Comparison of ENCODE assay signal across 8 cellular contexts in genomic region chr6:16322666-16323312, GRCh38.
DNase-seq lines count a peak whose midpoint lies in the region; ATAC-seq and TF ChIP-seq lines count a peak whose summit lies in the region.

No MANE protein-coding gene starts in this region.

- no peaks in the 10 kb centered on the region for H3K79me2 ChIP-seq in HCT116 (ENCODE audit: insufficient read depth, low read length)

- peak overlapping the region; percentile 71 for H3K4me3 Mint-ChIP-seq in central memory CD8-positive, alpha-beta T cell

- CTCF ChIA-PET in HCT116 (lab: Charles Lee) = interaction anchor here (1.2 kb wide), 1 partner anchor 9 kb away, joined by 4 read pairs; no protein-coding TSS in a partner anchor

- ATAC-seq in HCT116 = no peak
- ATAC-seq in central memory CD8-positive, alpha-beta T cell (replicated peaks; ENCODE audit: extremely low read depth, poor library complexity, severe bottlenecking) = peak; percentile 74

- H3K4me2 ChIP-seq in HCT116 (ENCODE audit: low read length) = peak overlapping the region; percentile 33

- no peak overlapping the region for H2AFZ ChIP-seq in HCT116 (ENCODE audit: low read depth, low read length, poor library complexity, severe bottlenecking)

- H3K27ac Mint-ChIP-seq in central memory CD8-positive, alpha-beta T cell (ENCODE audit: low read depth) = peak overlapping the region; percentile 95

- H3K9me3 ChIP-seq in HCT116 (ENCODE audit: control insufficient read depth in 1 of 2, insufficient read depth in 1 of 2, low read depth in 1 of 2, low read length in 2 of 2) (no peaks in the 10 kb centered on the region), mesodermal cell (ENCODE audit: control insufficient read depth, low read length) (peaks cover 5% of the 10 kb centered on the region)

- H3K9me3 Mint-ChIP-seq in central memory CD8-positive, alpha-beta T cell = no peaks in the 10 kb centered on the region

- H3K4me3 ChIP-seq in HCT116 (replicated peaks in 1 of 2; ENCODE audit: low read depth in 1 of 2, low read length in 2 of 2) = no peak overlapping the region
- no peak overlapping the region for H3K4me3 ChIP-seq in mesodermal cell (ENCODE audit: extremely low read depth, insufficient read depth, low read length, poor library complexity, severe bottlenecking)

- H3K4me1 ChIP-seq in HCT116 (ENCODE audit: control insufficient read depth in 1 of 2, insufficient read depth in 2 of 2, low read length in 2 of 2) (peaks cover 48 to 64% of the 10 kb centered on the region in 2 experiments), mesodermal cell (ENCODE audit: control insufficient read depth, insufficient read depth, low read length, poor library complexity, severe bottlenecking) (peaks cover 40% of the 10 kb centered on the region)

- TF ChIP-seq POLR2A in HCT116 (IDR thresholded peaks at IDR 0.05; ENCODE audit: borderline replicate concordance, extremely low read depth, insufficient read depth, insufficient read length) = no peak

- H3K4me1 Mint-ChIP-seq in central memory CD8-positive, alpha-beta T cell = peaks cover 69% of the 10 kb centered on the region

- H3K9me2 ChIP-seq in HCT116 (ENCODE audit: insufficient read depth) = no peaks in the 10 kb centered on the region

- BruUV-seq in HCT116 (replicated peaks; lab: Mats Ljungman, UMichigan) = no TSS peak

- TF ChIP-seq CTCF in GM10266 (IDR thresholded peaks at IDR 0.05; ENCODE audit: control insufficient read depth, insufficient read depth, low read depth, missing control alignments) (no peak), HCT116 (IDR thresholded peaks at IDR 0.05 in 2 of 3, conservative IDR thresholded peaks at IDR 0.05 in 1 of 3; ENCODE audit: borderline replicate concordance in 1 of 3, insufficient read depth in 1 of 3, low read depth in 2 of 3, low read length in 2 of 3) (no peak)

- H3K27me3 ChIP-seq in HCT116 (ENCODE audit: insufficient read depth, low read length) = no peaks in the 10 kb centered on the region

- DNase-seq in GM10266 (ENCODE audit: extremely low spot score) (peak; percentile 81), HCT116 (ENCODE audit: low read depth, low spot score) (no peak), NCI-H1417 (lab: John Stamatoyannopoulos, UW) (peak; percentile 64 to 90 (median 73)), NCI-H2227 (lab: John Stamatoyannopoulos, UW; ENCODE audit: unreplicated experiment) (no peak)
- peak; percentile 54 for DNase-seq in activated CD4-positive, CD25-positive, alpha-beta regulatory T cell treated with anti-CD3 and anti-CD28 coated beads, Interleukin-2, amount 50 U/mL, for 16 hours (ENCODE audit: low read depth, low spot score)
- peak; percentile 47 to 83 for DNase-seq in central memory CD8-positive, alpha-beta T cell (ENCODE audit: low spot score in 2 of 2)
- peak; percentile 64 to 70 for DNase-seq in stimulated activated CD8-positive, alpha-beta memory T cell treated with anti-CD3 and anti-CD28 coated beads, Interleukin-15, amount 100 ng/mL, for 48 hours (ENCODE audit: low read depth in 2 of 2)

- RAD21 ChIA-PET in HCT116 (lab: Charles Lee; ENCODE audit: low non-redundant PET in 1 of 2, low total read pairs in 2 of 2, uncharacterized antibody in 2 of 2, unreplicated experiment in 2 of 2) = no interaction called here

- intact Hi-C loops in HCT116 (cut with micrococcal nuclease) = no loop called here

- POLR2A ChIA-PET in HCT116 (lab: Charles Lee) = no interaction called here

- no peak for TF ChIP-seq RAD21 in HCT116 (IDR thresholded peaks at IDR 0.05; ENCODE audit: low read depth)

- H3K27me3 Mint-ChIP-seq in central memory CD8-positive, alpha-beta T cell = no peaks in the 10 kb centered on the region

- H4K20me1 ChIP-seq in HCT116 (ENCODE audit: insufficient read depth) = no peaks in the 10 kb centered on the region

- no peak overlapping the region for H3K27ac ChIP-seq in HCT116 (ENCODE audit: low read depth, low read length)
- peak overlapping the region; percentile 53 for H3K27ac ChIP-seq in mesodermal cell (ENCODE audit: low read depth, low read length, severe bottlenecking)

- WGBS in mesodermal cell (ENCODE audit: insufficient coverage in 2 of 2), 2 experiments = 69 to 81% methylated on average over 6 to 8 of the region's 11 CpGs

- H3K36me3 Mint-ChIP-seq in central memory CD8-positive, alpha-beta T cell (ENCODE audit: insufficient read depth) = peaks cover 33% of the 10 kb centered on the region

- H3K36me3 ChIP-seq in HCT116 (ENCODE audit: control insufficient read depth in 1 of 2, insufficient read depth in 2 of 2, low read length in 2 of 2) (no peaks in the 10 kb centered on the region), mesodermal cell (ENCODE audit: control insufficient read depth, insufficient read depth, low read length) (peaks cover 23% of the 10 kb centered on the region)

- H3K9ac ChIP-seq in HCT116 (ENCODE audit: low read length) = no peak overlapping the region

TF ChIP-seq in HCT116, 20 proteins besides CTCF, POLR2A, EP300 and RAD21:
- TF ChIP-seq FOSL1 (IDR thresholded peaks at IDR 0.05; ENCODE audit: low read depth) (no peak), EZH2 (IDR thresholded peaks at IDR 0.05) (no peak), JUND (IDR thresholded peaks at IDR 0.05) (no peak), EGR1 (IDR thresholded peaks at IDR 0.05; ENCODE audit: low read depth) (no peak), TCF7L2 (IDR thresholded peaks at IDR 0.05; ENCODE audit: borderline replicate concordance, extremely low read depth, insufficient read depth, insufficient read length) (no peak), EZH2phosphoT487 (IDR thresholded peaks at IDR 0.05; ENCODE audit: borderline replicate concordance) (no peak), YY1 (IDR thresholded peaks at IDR 0.05; ENCODE audit: extremely low read depth, insufficient replicate concordance, low read depth, low read length) (no peak), SP1 (IDR thresholded peaks at IDR 0.05; ENCODE audit: low read depth) (no peak), ELF1 (IDR thresholded peaks at IDR 0.05; ENCODE audit: borderline replicate concordance, low read depth) (no peak), ZNF274 (IDR thresholded peaks at IDR 0.05; ENCODE audit: low read depth, low read length) (no peak), SRF (IDR thresholded peaks at IDR 0.05; ENCODE audit: low read depth) (no peak), ZFX (IDR thresholded peaks at IDR 0.05) (no peak), CBX3 (IDR thresholded peaks at IDR 0.05; ENCODE audit: low read depth) (no peak), SIN3A (IDR thresholded peaks at IDR 0.05; ENCODE audit: low read depth) (no peak), MAX (IDR thresholded peaks at IDR 0.05) (no peak), REST (IDR thresholded peaks at IDR 0.05; ENCODE audit: low read depth) (no peak), POLR2AphosphoS5 (IDR thresholded peaks at IDR 0.05; ENCODE audit: low read depth, low read length) (no peak), ATF3 (IDR thresholded peaks at IDR 0.05) (no peak), CEBPB (IDR thresholded peaks at IDR 0.05; ENCODE audit: low read depth) (no peak)
- TF ChIP-seq, protein P1, sequence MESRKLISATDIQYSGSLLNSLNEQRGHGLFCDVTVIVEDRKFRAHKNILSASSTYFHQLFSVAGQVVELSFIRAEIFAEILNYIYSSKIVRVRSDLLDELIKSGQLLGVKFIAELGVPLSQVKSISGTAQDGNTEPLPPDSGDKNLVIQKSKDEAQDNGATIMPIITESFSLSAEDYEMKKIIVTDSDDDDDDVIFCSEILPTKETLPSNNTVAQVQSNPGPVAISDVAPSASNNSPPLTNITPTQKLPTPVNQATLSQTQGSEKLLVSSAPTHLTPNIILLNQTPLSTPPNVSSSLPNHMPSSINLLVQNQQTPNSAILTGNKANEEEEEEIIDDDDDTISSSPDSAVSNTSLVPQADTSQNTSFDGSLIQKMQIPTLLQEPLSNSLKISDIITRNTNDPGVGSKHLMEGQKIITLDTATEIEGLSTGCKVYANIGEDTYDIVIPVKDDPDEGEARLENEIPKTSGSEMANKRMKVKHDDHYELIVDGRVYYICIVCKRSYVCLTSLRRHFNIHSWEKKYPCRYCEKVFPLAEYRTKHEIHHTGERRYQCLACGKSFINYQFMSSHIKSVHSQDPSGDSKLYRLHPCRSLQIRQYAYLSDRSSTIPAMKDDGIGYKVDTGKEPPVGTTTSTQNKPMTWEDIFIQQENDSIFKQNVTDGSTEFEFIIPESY (IDR thresholded peaks at IDR 0.05; ENCODE audit: extremely low read depth, insufficient replicate concordance, low read length) = no peak

Comparison
In these comparisons a context has a peak if more than half of its experiments do, and no peak if none do; other contexts are left out.
1. DNase-seq: peak in GM10266 (single experiment), NCI-H1417 (3 of 3), activated CD4-positive, CD25-positive, alpha-beta regulatory T cell treated with anti-CD3 and anti-CD28 coated beads, Interleukin-2, amount 50 U/mL, for 16 hours (single experiment), central memory CD8-positive, alpha-beta T cell (2 of 2) and stimulated activated CD8-positive, alpha-beta memory T cell treated with anti-CD3 and anti-CD28 coated beads, Interleukin-15, amount 100 ng/mL, for 48 hours (2 of 2); none in HCT116 (single experiment) and NCI-H2227 (single experiment).